In the genomic region with DNA sequence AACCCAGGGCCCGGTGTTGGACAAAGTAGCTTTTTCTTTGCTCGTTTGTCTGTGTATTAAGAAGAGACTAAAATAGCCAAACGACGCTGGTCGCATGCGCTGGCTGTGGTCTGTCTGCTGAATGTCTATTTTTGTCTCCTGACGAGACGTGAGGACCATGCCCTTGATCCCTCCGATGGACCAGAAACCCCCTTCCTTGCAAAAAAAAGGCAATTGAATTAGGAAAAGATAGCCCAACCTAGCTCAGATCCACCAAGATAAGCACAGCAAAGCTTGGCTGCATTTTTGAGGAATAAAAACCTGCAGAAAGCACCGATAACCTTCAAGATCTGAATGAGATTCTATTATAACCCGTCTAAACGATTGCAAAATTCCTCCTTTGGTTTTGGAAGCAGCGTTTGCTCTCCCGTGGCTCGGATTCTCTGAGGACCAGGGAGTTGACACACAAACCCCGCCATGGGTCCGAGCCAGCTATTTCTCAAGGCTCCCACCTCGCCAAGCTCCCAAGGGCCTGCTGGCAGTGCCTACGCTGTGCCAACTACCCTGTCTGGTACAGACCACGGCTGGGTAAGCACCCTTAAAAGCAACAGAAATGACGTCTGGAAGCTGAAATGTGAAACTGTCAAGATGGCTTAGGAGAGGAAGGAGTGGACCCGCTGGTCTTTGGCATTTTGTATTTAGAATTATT, we compare ENCODE assay signal across 10 cellular contexts. TPM values are rescaled to one million over a fixed set of nuclear protein-coding genes. Genes with fewer than 3 reads are reported as not detected.
DNase-seq lines count a peak whose midpoint lies in the region; ATAC-seq and TF ChIP-seq lines count a peak whose summit lies in the region.
"Had no signal": no experiment of that assay in that cellular context is flagged by ENCODE, and none has a peak within 500 bp of the region (broad histone marks: within the 10 kb centered on the region; RNA-seq: fewer than 3 reads in every experiment).

No MANE protein-coding gene starts in this region.

- H3K4me1 ChIP-seq in foreskin keratinocyte: no peaks in the 10 kb centered on the region
- H3K4me1 ChIP-seq in CD8-positive, alpha-beta T cell (ENCODE audit: insufficient read depth, low read length): peaks cover 4% of the 10 kb centered on the region

- H3K27me3 Mint-ChIP-seq in CD8-positive, alpha-beta T cell (ENCODE audit: low read depth): no peaks in the 10 kb centered on the region

- POLR2A ChIA-PET in CD8-positive, alpha-beta T cell (lab: Charles Lee): no interaction called here

- no peaks in the 10 kb centered on the region for H3K36me3 ChIP-seq in CD8-positive, alpha-beta T cell (ENCODE audit: insufficient read depth, low read length)

- CTCF ChIA-PET in CD8-positive, alpha-beta T cell (lab: Charles Lee): interaction anchor here (1.2 kb wide), 1 partner anchor 96 kb away, joined by 3 read pairs; no protein-coding TSS in a partner anchor

- intact Hi-C loops in dorsolateral prefrontal cortex (cut with DNase I): no loop called here
- intact Hi-C loops in CD8-positive, alpha-beta T cell (cut with DNase I, micrococcal nuclease): no loop called here

- no peaks in the 10 kb centered on the region for H3K9me3 Mint-ChIP-seq in CD8-positive, alpha-beta T cell
- H3K9me3 Mint-ChIP-seq: WTC11 had no signal

- no peaks in the 10 kb centered on the region for H3K9me3 ChIP-seq in CD8-positive, alpha-beta T cell (ENCODE audit: low read length)

- no peaks in the 10 kb centered on the region for H3K36me3 Mint-ChIP-seq in CD8-positive, alpha-beta T cell
- H3K36me3 Mint-ChIP-seq: WTC11 had no signal

- H3K4me1 Mint-ChIP-seq in CD8-positive, alpha-beta T cell (ENCODE audit: low read depth): peaks cover under 1% of the 10 kb centered on the region

- H3K27me3 ChIP-seq in dorsolateral prefrontal cortex (no peaks in the 10 kb centered on the region), foreskin keratinocyte (peaks cover 29% of the 10 kb centered on the region)
- no peaks in the 10 kb centered on the region for H3K27me3 ChIP-seq in CD8-positive, alpha-beta T cell (ENCODE audit: insufficient read depth, low read length)

- H3K27ac Mint-ChIP-seq in CD8-positive, alpha-beta T cell: no peak overlapping the region

- H3K4me3 ChIP-seq in AG09309 (ENCODE audit: control insufficient read depth, low read depth, low read length) (no peak overlapping the region), dorsolateral prefrontal cortex (peak overlapping the region in 49 of 59 donors; percentile 0 to 54 (median 18))
- no peak overlapping the region for H3K4me3 ChIP-seq in CD8-positive, alpha-beta T cell (ENCODE audit: low read depth, low read length)

- no peak for ATAC-seq in foreskin keratinocyte
- ATAC-seq in CD8-positive, alpha-beta T cell: no peak
- ATAC-seq: stimulated activated naive CD8-positive, alpha-beta T cell treated with anti-CD3 and anti-CD28 coated beads, Interleukin-15, Interleukin-2, amounts not matched to agents 100 U/mL and 50 U/mL, for 24 hours; WTC11 had no signal

- H3K27ac ChIP-seq in dorsolateral prefrontal cortex (peak overlapping the region in 38 of 59 donors; percentile 8 to 80 (median 60)), foreskin keratinocyte (no peak overlapping the region)
- no peak overlapping the region for H3K27ac ChIP-seq in CD8-positive, alpha-beta T cell (ENCODE audit: low read depth, low read length)

- H3K4me3 Mint-ChIP-seq in CD8-positive, alpha-beta T cell: no peak overlapping the region
- H3K4me3 Mint-ChIP-seq: WTC11 had no signal

- in situ Hi-C loops in GM13976 (cut with MboI; ENCODE audit: low sequenced_read_pairs, unreplicated experiment): no loop called here

- DNase-seq in AG09309 (ENCODE audit: low read depth) (peak; percentile 31), NCI-H2029 treated with DMSO at 0.1 percent for 48 hours (lab: John Stamatoyannopoulos, UW) (peak; percentile 90), dorsolateral prefrontal cortex (peak in 2 of 10 donors; percentile 52 to 64), mucosa of gallbladder (ENCODE audit: low spot score) (peak; percentile 37), putamen (ENCODE audit: low spot score) (no peak), foreskin keratinocyte (no peak), GM13976 (ENCODE audit: low spot score) (no peak)
- no peak for DNase-seq in CD8-positive, alpha-beta T cell
- DNase-seq: stimulated activated naive CD8-positive, alpha-beta T cell treated with anti-CD3 and anti-CD28 coated beads, Interleukin-15, Interleukin-2, amounts not matched to agents 100 U/mL and 50 U/mL, for 24 hours had no signal

- TF ChIP-seq CTCF in AG09309 (IDR thresholded peaks at IDR 0.05; ENCODE audit: control insufficient read depth, insufficient read depth, low read depth, low read length, missing control alignments) (no peak), dorsolateral prefrontal cortex (IDR thresholded peaks at IDR 0.05 in 54 of 56, conservative IDR thresholded peaks at IDR 0.05 in 2 of 56; ENCODE audit: low read depth in 1 of 56, partially characterized antibody in 56 of 56) (no peak), foreskin keratinocyte (conservative IDR thresholded peaks at IDR 0.05) (no peak), GM13976 (IDR thresholded peaks at IDR 0.05; ENCODE audit: borderline replicate concordance, control extremely low read depth, extremely low read depth, insufficient read depth, missing control alignments) (no peak)
- TF ChIP-seq CTCF in CD8-positive, alpha-beta T cell (IDR thresholded peaks at IDR 0.05): no peak

RNA-seq across cellular contexts. Expression of a gene that starts 17.7 kb away (rescaled TPM):
- 100 to 1,000 TPM in 10 of 120 experiments, 10 to 100 TPM in 110; 43.5 to 134 (median 75.1) TPM for total RNA-seq in dorsolateral prefrontal cortex
- 81.3 TPM for total RNA-seq in mucosa of gallbladder
- 28.6 and 33.6 TPM in 2 replicates for total RNA-seq in foreskin keratinocyte
- 30.3 and 31.0 TPM in 2 replicates for polyA plus RNA-seq in foreskin keratinocyte
- total RNA-seq in CD8-positive, alpha-beta T cell: 10 to 100 TPM in 1 of 2 experiments, 1 to 10 TPM in 1; 8.4 to 10.1 TPM

RNA-seq across cellular contexts. Expression of a gene that starts 55.3 kb away (rescaled TPM):
- total RNA-seq in dorsolateral prefrontal cortex (10 to 100 TPM; 26.3 to 72.5 (median 45.2) TPM), mucosa of gallbladder (36.1 TPM), foreskin keratinocyte (12.2 and 13.2 TPM in 2 replicates)
- polyA plus RNA-seq in foreskin keratinocyte: 6.6 and 6.9 TPM in 2 replicates
- 1 to 10 TPM; 3.3 to 4.8 TPM for total RNA-seq in CD8-positive, alpha-beta T cell

RNA-seq across cellular contexts. Expression of a gene that starts 58.7 kb away (rescaled TPM):
- total RNA-seq in dorsolateral prefrontal cortex (10 to 100 TPM; 16.7 to 38.4 (median 24.9) TPM), mucosa of gallbladder (35.2 TPM), foreskin keratinocyte (23.7 and 26.6 TPM in 2 replicates)
- polyA plus RNA-seq in foreskin keratinocyte: 26.6 and 27.2 TPM in 2 replicates
- 10 to 100 TPM; 18.9 to 20.6 TPM for total RNA-seq in CD8-positive, alpha-beta T cell

Comparison
In these comparisons a context has a peak if more than half of its experiments do, and no peak if none do; other contexts are left out.
1. DNase-seq: peak in AG09309 (single experiment), NCI-H2029 treated with DMSO at 0.1 percent for 48 hours (single experiment) and mucosa of gallbladder (single experiment); none in putamen (single experiment), foreskin keratinocyte (0 of 2), CD8-positive, alpha-beta T cell (0 of 7) and GM13976 (single experiment).
2. H3K4me3 ChIP-seq: peak in dorsolateral prefrontal cortex (49 of 59); none in AG09309 (single experiment) and CD8-positive, alpha-beta T cell (single experiment).
3. H3K27ac ChIP-seq: peak in dorsolateral prefrontal cortex (38 of 59); none in foreskin keratinocyte (single experiment) and CD8-positive, alpha-beta T cell (single experiment).